Comparison of ENCODE assay signal across 8 cellular contexts in the genomic region with DNA sequence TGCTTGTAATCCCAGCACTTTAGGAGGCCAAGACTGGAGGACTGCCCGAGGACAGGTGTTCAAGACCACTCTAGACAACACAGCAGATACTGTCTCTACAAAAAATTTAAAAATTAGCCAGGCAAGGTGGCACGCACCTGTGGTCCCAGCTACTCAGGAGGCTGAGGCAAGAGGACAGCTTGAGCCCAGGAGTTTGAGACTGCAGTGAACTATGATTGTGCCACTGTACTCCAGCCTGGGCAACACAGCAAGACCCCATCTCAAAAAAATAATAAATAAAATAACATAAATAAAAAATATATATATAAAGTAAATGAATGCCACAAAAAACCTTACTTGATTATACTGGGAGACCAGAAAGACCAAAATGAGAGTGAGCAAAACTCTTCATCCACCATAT.
"Had no signal": no experiment of that assay in that cellular context is flagged by ENCODE, and none has a peak within 500 bp of the region (broad histone marks: within the 10 kb centered on the region; RNA-seq: fewer than 3 reads in every experiment).

No MANE protein-coding gene starts in this region.

- H3K27ac ChIP-seq: GM23248 had no signal

- H3K4me1 ChIP-seq: HAP-1 had no signal

- H2AFZ ChIP-seq: GM23248 had no signal

- H3K27me3 Mint-ChIP-seq: IgD-negative memory B cell had no signal

- FAIRE-seq: HTR-8/SVneo had no signal

- H3K9me3 Mint-ChIP-seq: IgD-negative memory B cell had no signal

- ATAC-seq: HCT116 had no signal

- DNase-seq: GM23248, GOT3, H7, KG1 had no signal

- H3K9ac ChIP-seq: GM23248 had no signal

- H3K4me3 Mint-ChIP-seq: IgD-negative memory B cell had no signal

- H3K4me3 ChIP-seq: GM23248, HAP-1 had no signal

- H3K9me3 ChIP-seq: HAP-1 had no signal
